Comparison of ENCODE assay signal across 1 cellular context in the genomic region with DNA sequence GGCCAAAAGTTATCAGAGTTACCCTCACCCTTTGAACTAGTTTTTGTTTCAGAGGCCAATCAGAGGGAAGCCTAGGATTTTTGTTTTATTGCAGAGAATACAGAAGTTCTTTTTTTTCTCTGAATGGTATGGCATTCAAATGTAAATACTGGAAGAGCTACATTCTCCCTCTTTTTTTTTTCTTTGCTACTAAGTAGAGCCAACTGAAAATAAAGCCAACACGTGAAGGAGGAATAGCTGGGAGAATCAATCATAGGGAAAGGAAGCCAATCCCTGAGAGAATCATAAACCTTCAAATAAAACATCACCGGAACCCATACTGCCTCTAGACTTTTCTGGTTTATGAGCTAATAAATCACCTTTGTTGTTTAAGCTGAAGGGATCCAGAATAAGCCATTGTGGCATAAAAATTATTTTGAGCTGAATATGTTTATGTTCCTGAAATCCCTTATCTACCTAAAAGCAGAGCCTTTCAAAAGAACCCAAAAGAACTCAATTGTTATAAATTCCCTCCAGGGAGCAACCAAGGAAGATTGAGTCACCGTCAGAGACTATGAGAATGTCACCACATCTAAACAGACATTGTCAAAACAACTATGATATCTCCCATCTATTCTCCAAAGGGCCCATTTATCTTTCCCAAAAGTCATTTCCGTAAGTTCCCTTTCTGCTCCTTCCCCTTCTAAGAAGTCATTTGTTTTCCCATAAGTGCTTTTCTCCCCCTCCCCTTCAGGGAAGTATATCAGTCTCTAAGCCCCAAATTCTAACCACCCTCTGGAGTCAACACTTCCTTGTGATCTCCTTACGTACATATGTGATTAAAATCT.
TF ChIP-seq lines count a peak whose summit lies in the region.

No MANE protein-coding gene starts in this region.

TF ChIP-seq in IMR-90, 13 proteins besides CTCF, POLR2A, EP300 and RAD21 (continued from another document):
- TF ChIP-seq, protein P1, sequence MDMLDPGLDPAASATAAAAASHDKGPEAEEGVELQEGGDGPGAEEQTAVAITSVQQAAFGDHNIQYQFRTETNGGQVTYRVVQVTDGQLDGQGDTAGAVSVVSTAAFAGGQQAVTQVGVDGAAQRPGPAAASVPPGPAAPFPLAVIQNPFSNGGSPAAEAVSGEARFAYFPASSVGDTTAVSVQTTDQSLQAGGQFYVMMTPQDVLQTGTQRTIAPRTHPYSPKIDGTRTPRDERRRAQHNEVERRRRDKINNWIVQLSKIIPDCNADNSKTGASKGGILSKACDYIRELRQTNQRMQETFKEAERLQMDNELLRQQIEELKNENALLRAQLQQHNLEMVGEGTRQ (IDR thresholded peaks at IDR 0.05; ENCODE audit: low read depth, low read length), result no peak
- no peak for TF ChIP-seq RFX5 (IDR thresholded peaks at IDR 0.05; ENCODE audit: low read depth, low read length)
- TF ChIP-seq CEBPB (IDR thresholded peaks at IDR 0.05; ENCODE audit: low read depth, low read length), result no peak
- TF ChIP-seq BHLHE40 (IDR thresholded peaks at IDR 0.05; ENCODE audit: low read depth, low read length), result no peak
- TF ChIP-seq MXI1 (IDR thresholded peaks at IDR 0.05; ENCODE audit: borderline replicate concordance, low read depth, low read length), result no peak
